ENCODE assay signal across 1 cellular context in genomic region chr19:58362272-58362994, GRCh38.
A peak's percentile ranks its signal among the peaks of the same experiment; 100 is the strongest.
TF ChIP-seq lines count a peak whose summit lies in the region.

ZNF497 (minus strand) TSS chr19:58362751; CDS start chr19:58357635, 5,116 bp downstream.

TF ChIP-seq in WTC11, 78 proteins besides CTCF, POLR2A, EP300 and RAD21 (continued from another document):
- no peak for TF ChIP-seq ZNF512 (CRISPR knock-in tag; IDR thresholded peaks at IDR 0.05; ENCODE audit: borderline replicate concordance)
- TF ChIP-seq ERG (CRISPR knock-in tag; IDR thresholded peaks at IDR 0.05) = no peak
- TF ChIP-seq ZNF671 (CRISPR knock-in tag; IDR thresholded peaks at IDR 0.05) = no peak
- peak; percentile 22; the same call in 1 of the 2 replicates for TF ChIP-seq HMGXB4 (CRISPR knock-in tag; IDR thresholded peaks at IDR 0.05)
- TF ChIP-seq ZNF232 (CRISPR knock-in tag; IDR thresholded peaks at IDR 0.05) = no peak
- peak; percentile 51; the same call in 1 of the 2 replicates for TF ChIP-seq IRF1 (CRISPR knock-in tag; IDR thresholded peaks at IDR 0.05)
- TF ChIP-seq CBFB (CRISPR knock-in tag; IDR thresholded peaks at IDR 0.05; ENCODE audit: low read depth) = peak; percentile 24; the same call in 1 of the 2 replicates
- TF ChIP-seq FOXJ3 (CRISPR knock-in tag; IDR thresholded peaks at IDR 0.05; ENCODE audit: borderline replicate concordance) = no peak
- no peak for TF ChIP-seq HMGA2 (CRISPR knock-in tag; IDR thresholded peaks at IDR 0.05)
- no peak for TF ChIP-seq JUN (CRISPR knock-in tag; IDR thresholded peaks at IDR 0.05)
- TF ChIP-seq GRHL2 (CRISPR knock-in tag; IDR thresholded peaks at IDR 0.05; ENCODE audit: insufficient replicate concordance, severe bottlenecking) = no peak
- TF ChIP-seq ATF3 (CRISPR knock-in tag; conservative IDR thresholded peaks at IDR 0.05) = no peak
- TF ChIP-seq GABPB1 (CRISPR knock-in tag; IDR thresholded peaks at IDR 0.05) = peak; percentile 71; the same call in 1 of the 2 replicates
- TF ChIP-seq ZNF121 (CRISPR knock-in tag; IDR thresholded peaks at IDR 0.05) = 0 out of 2 replicates have a peak, but pooled peaks have one; percentile 13
- no peak for TF ChIP-seq E2F4 (CRISPR knock-in tag; IDR thresholded peaks at IDR 0.05; ENCODE audit: borderline replicate concordance, low read depth)
TF ChIP-seq in WTC11: peak in this region for 16.
